Comparison of ENCODE assay signal across 20 cellular contexts in genomic region chr3:118984699-118985098, GRCh38. TPM values are rescaled to one million over a fixed set of nuclear protein-coding genes. Genes with fewer than 3 reads are reported as not detected.
"Had no signal": no experiment of that assay in that cellular context is flagged by ENCODE, and none has a peak within 500 bp of the region (broad histone marks: within the 10 kb centered on the region; RNA-seq: fewer than 3 reads in every experiment).

No MANE protein-coding gene starts in this region.

- H3K9me3 Mint-ChIP-seq: activated CD4-positive, alpha-beta T cell treated with anti-CD3 and anti-CD28 coated beads, Interleukin-2, amount 10 ng/mL, durations not matched to agents 24 days and 14 days; activated naive CD8-positive, alpha-beta T cell treated with anti-CD3 and anti-CD28 coated beads for 36 hours; activated T-cell treated with anti-CD3 and anti-CD28 coated beads, Interleukin-2, amount 50 U/mL, for 24 hours; central memory CD8-positive, alpha-beta T cell; nephron progenitor cell; stimulated activated naive CD8-positive, alpha-beta T cell treated with anti-CD3 and anti-CD28 coated beads, Interleukin-15, amount 100 ng/mL, for 72 hours had no signal

- H3K27me3 Mint-ChIP-seq: activated naive CD8-positive, alpha-beta T cell treated with anti-CD3 and anti-CD28 coated beads for 36 hours; stimulated activated naive CD8-positive, alpha-beta T cell treated with anti-CD3 and anti-CD28 coated beads, Interleukin-15, amount 100 ng/mL, for 72 hours had no signal

- H3K4me1 ChIP-seq: SJSA1 had no signal

- H3K36me3 Mint-ChIP-seq: activated naive CD8-positive, alpha-beta T cell treated with anti-CD3 and anti-CD28 coated beads for 36 hours had no signal

- H3K4me3 Mint-ChIP-seq: activated CD4-positive, alpha-beta T cell treated with anti-CD3 and anti-CD28 coated beads, Interleukin-2, amount 10 ng/mL, durations not matched to agents 24 days and 14 days; activated CD8-positive, alpha-beta T cell treated with anti-CD3 and anti-CD28 coated beads, Interleukin-2, amount 10 ng/mL, durations not matched to agents 7 days and 5 days; activated naive CD8-positive, alpha-beta T cell treated with anti-CD3 and anti-CD28 coated beads for 36 hours; activated T-cell treated with anti-CD3 and anti-CD28 coated beads, Interleukin-2, amount 50 U/mL, for 24 hours; central memory CD8-positive, alpha-beta T cell; nephron progenitor cell had no signal

- H3K27me3 ChIP-seq: brain microvascular endothelial cell, SJSA1 had no signal

- H3K27ac ChIP-seq: brain microvascular endothelial cell, coronary artery, SJSA1 had no signal

- H3K4me3 ChIP-seq: coronary artery, left ventricle myocardium inferior, SJSA1 had no signal

- H3K9me3 ChIP-seq: left ventricle myocardium inferior, SJSA1 had no signal

- H3K27ac Mint-ChIP-seq: activated CD4-positive, alpha-beta T cell treated with anti-CD3 and anti-CD28 coated beads, Interleukin-2, amount 10 ng/mL, durations not matched to agents 24 days and 14 days; activated CD8-positive, alpha-beta T cell treated with anti-CD3 and anti-CD28 coated beads, Interleukin-2, amount 10 ng/mL, durations not matched to agents 7 days and 5 days; activated naive CD8-positive, alpha-beta T cell treated with anti-CD3 and anti-CD28 coated beads for 36 hours; activated T-cell treated with anti-CD3 and anti-CD28 coated beads, Interleukin-2, amount 50 U/mL, for 24 hours; nephron progenitor cell had no signal

- H3K4me1 Mint-ChIP-seq: central memory CD8-positive, alpha-beta T cell had no signal

- DNase-seq: activated CD4-positive, alpha-beta T cell treated with anti-CD3 and anti-CD28 coated beads, Interleukin-2, amount 10 ng/mL, durations not matched to agents 24 days and 14 days; activated CD4-positive, CD25-positive, alpha-beta regulatory T cell; activated CD8-positive, alpha-beta T cell treated with anti-CD3 and anti-CD28 coated beads, Interleukin-2, amount 10 ng/mL, durations not matched to agents 7 days and 5 days; activated effector memory CD4-positive, alpha-beta T cell treated with anti-CD3 and anti-CD28 coated beads, Interleukin-2, amount 50 U/mL, for 16 hours; activated naive CD8-positive, alpha-beta T cell treated with anti-CD3 and anti-CD28 coated beads for 36 hours; activated T-cell treated with anti-CD3 and anti-CD28 coated beads, Interleukin-2, amount 50 U/mL, for 24 hours; aorta; brain microvascular endothelial cell; head of caudate nucleus; kidney; left ventricle myocardium inferior; mammary epithelial cell; nephron progenitor cell; occipital lobe; posterior cingulate gyrus; stimulated activated CD4-positive, alpha-beta T cell treated with anti-CD3 and anti-CD28 coated beads, Interleukin-2, amount 100 ng/mL, for 48 hours; stimulated activated naive CD8-positive, alpha-beta T cell treated with anti-CD3 and anti-CD28 coated beads, Interleukin-15, amount 100 ng/mL, for 72 hours had no signal

- H3K36me3 ChIP-seq: brain microvascular endothelial cell, left ventricle myocardium inferior, SJSA1 had no signal

- ATAC-seq: activated CD8-positive, alpha-beta T cell treated with anti-CD3 and anti-CD28 coated beads, Interleukin-2, amount 10 ng/mL, durations not matched to agents 7 days and 5 days; stimulated activated naive CD8-positive, alpha-beta T cell treated with anti-CD3 and anti-CD28 coated beads, Interleukin-15, amount 100 ng/mL, for 72 hours had no signal

RNA-seq across cellular contexts. Expression of gene IGSF11, which starts 49.9 kb away (rescaled TPM):
- total RNA-seq: activated CD4-positive, alpha-beta T cell treated with anti-CD3 and anti-CD28 coated beads, Interleukin-2, amount 10 ng/mL, durations not matched to agents 24 days and 14 days had no signal
